In genomic region chr3:46960801-46961200, GRCh38 we compare ENCODE assay signal across 8 cellular contexts. TPM values are rescaled to one million over a fixed set of nuclear protein-coding genes. Genes with fewer than 3 reads are reported as not detected.
DNase-seq lines count a peak whose midpoint lies in the region; ATAC-seq and TF ChIP-seq lines count a peak whose summit lies in the region.

No MANE protein-coding gene starts in this region.

- peak overlapping the region; percentile 58 for H3K4me3 Mint-ChIP-seq in activated T-cell treated with anti-CD3 and anti-CD28 coated beads, Interleukin-2, amount 50 U/mL, for 24 hours

- ATAC-seq in HG03342 (IDR thresholded peaks at IDR 0.05; ENCODE audit: unreplicated experiment) = no peak

- H3K9me3 ChIP-seq in muscle layer of duodenum (ENCODE audit: control insufficient read depth in 1 of 2, low read length in 2 of 2) (no peaks in the 10 kb centered on the region), transverse colon (no peaks in the 10 kb centered on the region)

- no peak for TF ChIP-seq CTCF in transverse colon (IDR thresholded peaks at IDR 0.05)

- H3K27me3 ChIP-seq in muscle layer of duodenum (ENCODE audit: low read depth, low read length) = no peaks in the 10 kb centered on the region
- H3K27me3 ChIP-seq in transverse colon = no peaks in the 10 kb centered on the region

- H3K36me3 Mint-ChIP-seq in activated T-cell treated with anti-CD3 and anti-CD28 coated beads, Interleukin-2, amount 50 U/mL, for 24 hours (ENCODE audit: low read depth) = peaks cover 56% of the 10 kb centered on the region

- TF ChIP-seq EP300 in transverse colon (IDR thresholded peaks at IDR 0.05; ENCODE audit: low read depth) = no peak

- H3K4me1 ChIP-seq in muscle layer of duodenum (ENCODE audit: control insufficient read depth in 1 of 2, insufficient read depth in 2 of 2, low read length in 2 of 2) (peaks cover 37 to 51% of the 10 kb centered on the region in 2 donors), transverse colon (peaks cover 50 to 76% (median 63%) of the 10 kb centered on the region in 4 donors)

- H3K27ac Mint-ChIP-seq in activated T-cell treated with anti-CD3 and anti-CD28 coated beads, Interleukin-2, amount 50 U/mL, for 24 hours = peak overlapping the region; percentile 97

- WGBS in transverse colon (ENCODE audit: low coverage in 1 of 2), 2 donors = 57 to 74% methylated on average over 2 of the region's 2 CpGs

- H3K9me3 Mint-ChIP-seq in activated T-cell treated with anti-CD3 and anti-CD28 coated beads, Interleukin-2, amount 50 U/mL, for 24 hours = no peaks in the 10 kb centered on the region

- peaks cover 83% of the 10 kb centered on the region for H3K4me1 Mint-ChIP-seq in activated T-cell treated with anti-CD3 and anti-CD28 coated beads, Interleukin-2, amount 50 U/mL, for 24 hours (ENCODE audit: low read depth)

- H3K36me3 ChIP-seq in muscle layer of duodenum (ENCODE audit: control insufficient read depth in 1 of 2, insufficient read depth in 2 of 2, low read length in 2 of 2) = no peaks in the 10 kb centered on the region
- H3K36me3 ChIP-seq in transverse colon = no peaks in the 10 kb centered on the region

- H3K27me3 Mint-ChIP-seq in activated T-cell treated with anti-CD3 and anti-CD28 coated beads, Interleukin-2, amount 50 U/mL, for 24 hours = no peaks in the 10 kb centered on the region

- DNase-seq in activated T-cell treated with anti-CD3 and anti-CD28 coated beads, Interleukin-2, amount 50 U/mL, for 24 hours = no peak
- no peak for DNase-seq in activated T-cell treated with anti-CD3 and anti-CD28 coated beads, Interleukin-2, amount 50 U/mL, for 48 hours
- DNase-seq in transverse colon (no peak), NCI-H345 (lab: John Stamatoyannopoulos, UW) (no peak), NCI-H1930 (lab: John Stamatoyannopoulos, UW) (no peak)

- H3K4me3 ChIP-seq in muscle layer of duodenum (ENCODE audit: low read depth in 1 of 2, low read length in 2 of 2) (no peak overlapping the region), transverse colon (no peak overlapping the region)

- intact Hi-C loops in transverse colon (cut with DNase I; ENCODE audit: low total_unique reads) = no loop called here

- H3K27ac ChIP-seq in cingulate gyrus (ENCODE audit: low read depth, low read length) (peak overlapping the region; percentile 63), muscle layer of duodenum (ENCODE audit: low read length) (peak overlapping the region; percentile 47), transverse colon (peak overlapping the region; percentile 1 to 74 (median 49))

- in situ Hi-C loops in transverse colon (cut with MboI; ENCODE audit: low pct_ligation_motif_present in 1 of 4, low pct_unique_long_range_greater_than_20kb in 1 of 4, low sequenced_read_pairs in 3 of 4) = no loop called here

- TF ChIP-seq POLR2A in transverse colon (IDR thresholded peaks at IDR 0.05) = no peak

RNA-seq across cellular contexts. Expression of gene CCDC12, which starts 15.7 kb away (rescaled TPM):
- 10 to 100 TPM; 50.1 to 72.9 (median 53.0) TPM for total RNA-seq in transverse colon

RNA-seq across cellular contexts. Expression of gene NBEAL2, which starts 18.7 kb away (rescaled TPM):
- total RNA-seq in transverse colon = 100 to 1,000 TPM in 2 of 4 donors, 10 to 100 TPM in 2; 81.1 to 163 (median 122) TPM
